ENCODE assay signal across 22 cellular contexts in the genomic region with DNA sequence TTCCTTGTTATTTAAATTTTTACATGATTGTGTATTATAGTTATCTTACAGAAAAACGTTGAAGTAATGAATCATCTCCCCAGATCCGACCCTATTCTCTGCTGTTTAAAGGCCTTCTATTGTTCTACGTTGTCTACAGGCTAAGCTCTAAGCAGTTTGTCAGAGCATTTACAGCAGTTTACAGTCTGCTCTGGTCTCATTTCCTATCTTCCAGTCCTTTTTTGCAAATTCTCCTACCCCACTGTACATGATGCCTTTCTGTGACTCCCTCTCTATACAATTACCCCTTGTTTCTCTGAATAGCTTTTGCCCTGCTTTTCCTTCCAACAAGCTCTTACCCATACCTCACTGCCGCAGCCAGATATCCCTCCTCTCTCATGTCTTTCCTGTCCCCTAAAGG.
"Had no signal": no experiment of that assay in that cellular context is flagged by ENCODE, and none has a peak within 500 bp of the region (broad histone marks: within the 10 kb centered on the region; RNA-seq: fewer than 3 reads in every experiment).

No MANE protein-coding gene starts in this region.

- H3K9me3 Mint-ChIP-seq: activated T-cell treated with anti-CD3 and anti-CD28 coated beads, Interleukin-2, amount 50 U/mL, for 24 hours had no signal

- H3K27me3 Mint-ChIP-seq: activated CD4-positive, alpha-beta T cell treated with anti-CD3 and anti-CD28 coated beads for 36 hours; activated CD4-positive, alpha-beta T cell treated with anti-CD3 and anti-CD28 coated beads, Interleukin-2, amount 10 ng/mL, durations not matched to agents 7 days and 5 days; activated T-cell treated with anti-CD3 and anti-CD28 coated beads, Interleukin-2, amount 50 U/mL, for 24 hours had no signal

- H3K27ac Mint-ChIP-seq: activated CD4-positive, alpha-beta T cell treated with anti-CD3 and anti-CD28 coated beads for 36 hours; activated CD4-positive, alpha-beta T cell treated with anti-CD3 and anti-CD28 coated beads, Interleukin-2, amount 10 ng/mL, durations not matched to agents 7 days and 5 days; activated CD8-positive, alpha-beta T cell treated with anti-CD3 and anti-CD28 coated beads, Interleukin-2, amount 10 ng/mL, durations not matched to agents 7 days and 5 days; activated naive CD4-positive, alpha-beta T cell treated with anti-CD3 and anti-CD28 coated beads for 36 hours; activated naive CD4-positive, alpha-beta T cell treated with anti-CD3 and anti-CD28 coated beads, Interleukin-2, amount 50 U/mL, for 72 hours; activated T-cell treated with anti-CD3 and anti-CD28 coated beads, Interleukin-2, amount 50 U/mL, for 24 hours; activated T-helper 2 cell treated with anti-CD3 and anti-CD28 coated beads, Interferon-gamma antibody, Interleukin-2, Interleukin-4, amounts not matched to agents 10 μg/mL and 5 μg/mL and 100 μg/mL, durations not matched to agents 14 hours and 24 hours and 36 hours; T-helper 1 cell treated with Interleukin-12 subunit alpha and Interleukin-12 subunit beta and Interleukin-4 antibody, amounts not matched to agents 30 μg/mL and 1 μg/mL, for 36 hours; T-helper 2 cell treated with Interferon-gamma antibody and Interleukin-4, amounts not matched to agents 5 μg/mL and 100 μg/mL, for 36 hours had no signal

- H3K4me1 Mint-ChIP-seq: activated CD4-positive, alpha-beta T cell treated with anti-CD3 and anti-CD28 coated beads for 36 hours; activated CD4-positive, alpha-beta T cell treated with anti-CD3 and anti-CD28 coated beads, Interleukin-2, amount 10 ng/mL, durations not matched to agents 7 days and 5 days had no signal

- H3K36me3 Mint-ChIP-seq: activated naive CD4-positive, alpha-beta T cell treated with anti-CD3 and anti-CD28 coated beads, Interleukin-2, amount 50 U/mL, for 72 hours had no signal

- H3K4me3 Mint-ChIP-seq: activated CD4-positive, alpha-beta T cell treated with anti-CD3 and anti-CD28 coated beads for 36 hours; activated CD4-positive, alpha-beta T cell treated with anti-CD3 and anti-CD28 coated beads, Interleukin-2, amount 10 ng/mL, durations not matched to agents 7 days and 5 days; activated CD8-positive, alpha-beta T cell treated with anti-CD3 and anti-CD28 coated beads, Interleukin-2, amount 10 ng/mL, durations not matched to agents 7 days and 5 days; activated naive CD4-positive, alpha-beta T cell treated with anti-CD3 and anti-CD28 coated beads for 36 hours; activated T-cell treated with anti-CD3 and anti-CD28 coated beads, Interleukin-2, amount 50 U/mL, for 24 hours; T-helper 1 cell treated with Interleukin-12 subunit alpha and Interleukin-12 subunit beta and Interleukin-4 antibody, amounts not matched to agents 30 μg/mL and 1 μg/mL, for 36 hours; T-helper 2 cell treated with Interferon-gamma antibody and Interleukin-4, amounts not matched to agents 5 μg/mL and 100 μg/mL, for 36 hours had no signal

- DNase-seq: activated CD4-positive, alpha-beta T cell treated with anti-CD3 and anti-CD28 coated beads for 36 hours; activated CD4-positive, alpha-beta T cell treated with anti-CD3 and anti-CD28 coated beads, Interleukin-2, amount 10 ng/mL, durations not matched to agents 7 days and 5 days; activated CD4-positive, alpha-beta T cell treated with anti-CD3 and anti-CD28 coated beads, Interleukin-2, amount 50 U/mL, for 48 hours; activated CD8-positive, alpha-beta T cell treated with anti-CD3 and anti-CD28 coated beads, Interleukin-2, amount 10 ng/mL, durations not matched to agents 7 days and 5 days; activated gamma-delta T cell; activated naive CD4-positive, alpha-beta T cell treated with anti-CD3 and anti-CD28 coated beads for 36 hours; activated T-cell treated with anti-CD3 and anti-CD28 coated beads, Interleukin-2, amount 50 U/mL, for 24 hours; adrenal gland; body of pancreas; NCI-H1092 treated with DMSO at 0.1 percent for 48 hours; NCI-H1417 treated with DMSO at 0.1 percent for 48 hours; NCI-H1694; NCI-H1930; NCI-H2081 treated with DMSO at 0.1 percent for 48 hours; NCI-H226; NCI-H524 treated with DMSO at 0.1 percent for 48 hours; Peyer's patch; SIG-M5 had no signal
